Comparison of ENCODE assay signal across 8 cellular contexts in the genomic region with DNA sequence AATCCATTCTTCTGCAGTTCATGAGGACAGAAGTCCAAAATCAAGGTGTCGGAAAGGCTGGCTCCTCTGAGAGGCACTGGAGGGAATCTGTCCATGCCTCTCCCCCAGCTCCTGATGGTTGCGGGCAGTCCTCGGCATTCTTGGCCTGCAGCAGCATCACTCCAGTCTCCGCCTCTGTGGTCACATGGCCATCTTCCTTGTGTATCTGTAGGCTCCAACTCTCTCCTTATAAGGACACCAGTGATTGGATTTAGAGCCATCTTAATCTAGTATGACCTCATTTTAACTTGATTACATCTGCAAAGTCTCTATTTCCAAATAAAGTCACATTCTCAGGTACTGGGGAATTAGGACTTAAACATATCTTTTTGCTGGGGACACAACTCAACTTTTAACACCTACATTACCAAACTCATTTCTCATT. TPM values are rescaled to one million over a fixed set of nuclear protein-coding genes. Genes with fewer than 3 reads are reported as not detected.
DNase-seq lines count a peak whose midpoint lies in the region; ATAC-seq and TF ChIP-seq lines count a peak whose summit lies in the region.

No MANE protein-coding gene starts in this region.

- H3K79me2 ChIP-seq in smooth muscle cell (ENCODE audit: low read depth) (no peaks in the 10 kb centered on the region), MM.1S (ENCODE audit: low read length) (no peaks in the 10 kb centered on the region)

- H3K4me3 ChIP-seq in HEK293 (ENCODE audit: low read depth, low read length) (no peak overlapping the region), astrocyte of the spinal cord (ENCODE audit: low read depth, low read length) (no peak overlapping the region), smooth muscle cell (no peak overlapping the region), MM.1S (ENCODE audit: low read length) (no peak overlapping the region)

- DNase-seq in astrocyte of the spinal cord (ENCODE audit: low read depth, low spot score) (peak; percentile 89), iris pigment epithelial cell (ENCODE audit: low read depth) (peak; percentile 97), smooth muscle cell (lab: John Stamatoyannopoulos, UW; ENCODE audit: unreplicated experiment) (no peak), NK-92 (lab: John Stamatoyannopoulos, UW; ENCODE audit: unreplicated experiment) (no peak), T-helper 17 cell (no peak), MM.1S (no peak), OCI-M2 (lab: John Stamatoyannopoulos, UW; ENCODE audit: unreplicated experiment) (no peak)

- H4K20me1 ChIP-seq in smooth muscle cell (ENCODE audit: low read depth), result no peaks in the 10 kb centered on the region
- H4K20me1 ChIP-seq in MM.1S (ENCODE audit: insufficient read depth, low read length), result no peaks in the 10 kb centered on the region

- no peak for TF ChIP-seq CTCF in HEK293 (tag by site-specific recombination; IDR thresholded peaks at IDR 0.05)
- no peak for TF ChIP-seq CTCF in astrocyte of the spinal cord (IDR thresholded peaks at IDR 0.05; ENCODE audit: low read depth, low read length)
- TF ChIP-seq CTCF in smooth muscle cell (IDR thresholded peaks at IDR 0.05; ENCODE audit: borderline replicate concordance, insufficient read depth, poor library complexity, severe bottlenecking), result no peak
- no peak for TF ChIP-seq CTCF in MM.1S (IDR thresholded peaks at IDR 0.05; ENCODE audit: low read length)

- H3K4me1 ChIP-seq in HEK293 (ENCODE audit: control insufficient read depth, insufficient read depth, low read length) (0 out of 2 replicates have a peak, but pooled peaks cover 2% of the 10 kb centered on the region), smooth muscle cell (ENCODE audit: low read depth) (peaks cover 23% of the 10 kb centered on the region), MM.1S (ENCODE audit: low read length) (no peaks in the 10 kb centered on the region)

- CTCF ChIA-PET in HEK293 (lab: Yijun Ruan, JAX), result interaction anchor here (1.5 kb wide), 1 partner anchor 9 kb away, joined by 4 read pairs; no protein-coding TSS in a partner anchor

- no peaks in the 10 kb centered on the region for H3K4me1 Mint-ChIP-seq in T-helper 17 cell

- no peak for ATAC-seq in T-helper 17 cell

- peak overlapping the region; percentile 61; the same call in 1 of the 2 replicates for H3K27ac ChIP-seq in HEK293 (ENCODE audit: extremely low read depth, low read depth, low read length)
- peak overlapping the region; percentile 93 for H3K27ac ChIP-seq in smooth muscle cell (ENCODE audit: low read depth)
- no peak overlapping the region for H3K27ac ChIP-seq in MM.1S (ENCODE audit: low read length)

- no peaks in the 10 kb centered on the region for H3K36me3 Mint-ChIP-seq in T-helper 17 cell (ENCODE audit: low read depth)

- H3K9ac ChIP-seq in smooth muscle cell (ENCODE audit: low read depth) (peak overlapping the region; percentile 73), MM.1S (ENCODE audit: low read length) (no peak overlapping the region)

- no peak overlapping the region for H3K4me3 Mint-ChIP-seq in T-helper 17 cell

- POLR2A ChIA-PET in HEK293 (lab: Yijun Ruan, JAX), result no interaction called here

- H3K4me2 ChIP-seq in smooth muscle cell, result peak overlapping the region; percentile 69
- H3K4me2 ChIP-seq in MM.1S (ENCODE audit: low read depth, low read length), result no peak overlapping the region

- WGBS in smooth muscle cell (ENCODE audit: low lambda C conversion rate), result 9% methylated on average over 4 of the region's 4 CpGs

- H3F3A ChIP-seq in smooth muscle cell (ENCODE audit: low read depth) (peaks cover 34% of the 10 kb centered on the region), MM.1S (ENCODE audit: insufficient read depth, low read length) (no peaks in the 10 kb centered on the region)

- in situ Hi-C loops in astrocyte of the spinal cord (cut with HindIII; ENCODE audit: low sequenced_read_pairs), result no loop called here

- H3K27me3 Mint-ChIP-seq in T-helper 17 cell, result peaks cover 15% of the 10 kb centered on the region

- H3K36me3 ChIP-seq in HEK293 (ENCODE audit: control insufficient read depth in 2 of 2, insufficient read depth in 1 of 2, low read length in 2 of 2) (no peaks in the 10 kb centered on the region), smooth muscle cell (ENCODE audit: low read depth) (no peaks in the 10 kb centered on the region), MM.1S (replicated peaks; ENCODE audit: insufficient read depth, low read length) (no peaks in the 10 kb centered on the region)

- no peak overlapping the region for H3K27ac Mint-ChIP-seq in T-helper 17 cell

- H3K27me3 ChIP-seq in smooth muscle cell (ENCODE audit: low read depth) (no peaks in the 10 kb centered on the region), MM.1S (replicated peaks; ENCODE audit: insufficient read depth, low read length) (no peaks in the 10 kb centered on the region)

- no peaks in the 10 kb centered on the region for H3K9me2 ChIP-seq in MM.1S (replicated peaks; ENCODE audit: insufficient read depth, low read length)

- no peaks in the 10 kb centered on the region for H3K9me3 ChIP-seq in HEK293 (ENCODE audit: control insufficient read depth, insufficient read depth, low read depth, low read length)
- no peaks in the 10 kb centered on the region for H3K9me3 ChIP-seq in smooth muscle cell (replicated peaks; ENCODE audit: low read depth)
- H3K9me3 ChIP-seq in T-helper 17 cell (ENCODE audit: control insufficient read depth, low read length, poor library complexity, severe bottlenecking), result no peaks in the 10 kb centered on the region
- H3K9me3 ChIP-seq in MM.1S (replicated peaks; ENCODE audit: insufficient read depth, low read length), result no peaks in the 10 kb centered on the region

- H2AFZ ChIP-seq in smooth muscle cell (ENCODE audit: low read depth) (no peak overlapping the region), MM.1S (ENCODE audit: low read length) (no peak overlapping the region)

TF ChIP-seq in HEK293, 187 proteins besides CTCF, POLR2A, EP300 and RAD21 (continues in another document):
- TF ChIP-seq, protein P1, sequence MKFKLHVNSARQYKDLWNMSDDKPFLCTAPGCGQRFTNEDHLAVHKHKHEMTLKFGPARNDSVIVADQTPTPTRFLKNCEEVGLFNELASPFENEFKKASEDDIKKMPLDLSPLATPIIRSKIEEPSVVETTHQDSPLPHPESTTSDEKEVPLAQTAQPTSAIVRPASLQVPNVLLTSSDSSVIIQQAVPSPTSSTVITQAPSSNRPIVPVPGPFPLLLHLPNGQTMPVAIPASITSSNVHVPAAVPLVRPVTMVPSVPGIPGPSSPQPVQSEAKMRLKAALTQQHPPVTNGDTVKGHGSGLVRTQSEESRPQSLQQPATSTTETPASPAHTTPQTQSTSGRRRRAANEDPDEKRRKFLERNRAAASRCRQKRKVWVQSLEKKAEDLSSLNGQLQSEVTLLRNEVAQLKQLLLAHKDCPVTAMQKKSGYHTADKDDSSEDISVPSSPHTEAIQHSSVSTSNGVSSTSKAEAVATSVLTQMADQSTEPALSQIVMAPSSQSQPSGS (tag by site-specific recombination; IDR thresholded peaks at IDR 0.05; ENCODE audit: low read depth), result peak; percentile 90
- TF ChIP-seq, protein P2, sequence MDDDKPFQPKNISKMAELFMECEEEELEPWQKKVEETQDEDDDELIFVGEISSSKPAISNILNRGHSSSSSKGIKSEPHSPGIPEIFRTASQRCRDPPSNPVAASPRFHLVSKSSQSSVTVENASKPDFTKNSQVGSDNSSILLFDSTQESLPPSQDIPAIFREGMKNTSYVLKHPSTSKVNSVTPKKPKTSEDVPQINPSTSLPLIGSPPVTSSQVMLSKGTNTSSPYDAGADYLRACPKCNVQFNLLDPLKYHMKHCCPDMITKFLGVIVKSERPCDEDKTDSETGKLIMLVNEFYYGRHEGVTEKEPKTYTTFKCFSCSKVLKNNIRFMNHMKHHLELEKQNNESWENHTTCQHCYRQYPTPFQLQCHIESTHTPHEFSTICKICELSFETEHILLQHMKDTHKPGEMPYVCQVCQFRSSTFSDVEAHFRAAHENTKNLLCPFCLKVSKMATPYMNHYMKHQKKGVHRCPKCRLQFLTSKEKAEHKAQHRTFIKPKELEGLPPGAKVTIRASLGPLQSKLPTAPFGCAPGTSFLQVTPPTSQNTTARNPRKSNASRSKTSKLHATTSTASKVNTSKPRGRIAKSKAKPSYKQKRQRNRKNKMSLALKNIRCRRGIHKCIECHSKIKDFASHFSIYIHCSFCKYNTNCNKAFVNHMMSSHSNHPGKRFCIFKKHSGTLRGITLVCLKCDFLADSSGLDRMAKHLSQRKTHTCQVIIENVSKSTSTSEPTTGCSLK (tag by site-specific recombination; IDR thresholded peaks at IDR 0.05), result no peak
- no peak for TF ChIP-seq ZNF350 (tag by site-specific recombination; IDR thresholded peaks at IDR 0.05)
- no peak for TF ChIP-seq TRIM28 (IDR thresholded peaks at IDR 0.05; ENCODE audit: borderline replicate concordance, low read length)
- TF ChIP-seq ZNF629 (tag by site-specific recombination; IDR thresholded peaks at IDR 0.05), result peak; percentile 88
- TF ChIP-seq ZBTB8A (tag by site-specific recombination; IDR thresholded peaks at IDR 0.05), result no peak
- TF ChIP-seq ZNF366 (tag by site-specific recombination; conservative IDR thresholded peaks at IDR 0.05), result peak; percentile 37
- no peak for TF ChIP-seq ZNF416 (tag by site-specific recombination; IDR thresholded peaks at IDR 0.05)
- TF ChIP-seq, protein P3, sequence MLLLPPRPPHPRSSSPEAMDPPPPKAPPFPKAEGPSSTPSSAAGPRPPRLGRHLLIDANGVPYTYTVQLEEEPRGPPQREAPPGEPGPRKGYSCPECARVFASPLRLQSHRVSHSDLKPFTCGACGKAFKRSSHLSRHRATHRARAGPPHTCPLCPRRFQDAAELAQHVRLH (tag by site-specific recombination; IDR thresholded peaks at IDR 0.05), result no peak
- TF ChIP-seq, protein P4, sequence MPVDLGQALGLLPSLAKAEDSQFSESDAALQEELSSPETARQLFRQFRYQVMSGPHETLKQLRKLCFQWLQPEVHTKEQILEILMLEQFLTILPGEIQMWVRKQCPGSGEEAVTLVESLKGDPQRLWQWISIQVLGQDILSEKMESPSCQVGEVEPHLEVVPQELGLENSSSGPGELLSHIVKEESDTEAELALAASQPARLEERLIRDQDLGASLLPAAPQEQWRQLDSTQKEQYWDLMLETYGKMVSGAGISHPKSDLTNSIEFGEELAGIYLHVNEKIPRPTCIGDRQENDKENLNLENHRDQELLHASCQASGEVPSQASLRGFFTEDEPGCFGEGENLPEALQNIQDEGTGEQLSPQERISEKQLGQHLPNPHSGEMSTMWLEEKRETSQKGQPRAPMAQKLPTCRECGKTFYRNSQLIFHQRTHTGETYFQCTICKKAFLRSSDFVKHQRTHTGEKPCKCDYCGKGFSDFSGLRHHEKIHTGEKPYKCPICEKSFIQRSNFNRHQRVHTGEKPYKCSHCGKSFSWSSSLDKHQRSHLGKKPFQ (tag by site-specific recombination; IDR thresholded peaks at IDR 0.05), result no peak
- TF ChIP-seq ZBTB21 (tag by site-specific recombination; IDR thresholded peaks at IDR 0.05), result peak; percentile 68; the same call in 1 of the 2 replicates
- TF ChIP-seq ZXDB (tag by site-specific recombination; IDR thresholded peaks at IDR 0.05), result 0 out of 2 replicates have a peak, but pooled peaks have one; percentile 10
- TF ChIP-seq KLF1 (tag by site-specific recombination; IDR thresholded peaks at IDR 0.05), result no peak

RNA-seq across cellular contexts. Expression of a gene that starts 56.0 kb away (rescaled TPM):
- total RNA-seq in smooth muscle cell (106 and 145 TPM in 2 replicates), T-helper 17 cell (10 to 100 TPM; 41.1 to 42.5 TPM)
- polyA plus RNA-seq in smooth muscle cell, result 52.7 and 85.9 TPM in 2 replicates

Comparison
In these comparisons a context has a peak if more than half of its experiments do, and no peak if none do; other contexts are left out.
1. DNase-seq: peak in astrocyte of the spinal cord (single experiment) and iris pigment epithelial cell (single experiment); none in smooth muscle cell (single experiment), NK-92 (single experiment), T-helper 17 cell (0 of 3), MM.1S (single experiment) and OCI-M2 (single experiment).